Comparison of ENCODE assay signal across 33 cellular contexts in the genomic region with DNA sequence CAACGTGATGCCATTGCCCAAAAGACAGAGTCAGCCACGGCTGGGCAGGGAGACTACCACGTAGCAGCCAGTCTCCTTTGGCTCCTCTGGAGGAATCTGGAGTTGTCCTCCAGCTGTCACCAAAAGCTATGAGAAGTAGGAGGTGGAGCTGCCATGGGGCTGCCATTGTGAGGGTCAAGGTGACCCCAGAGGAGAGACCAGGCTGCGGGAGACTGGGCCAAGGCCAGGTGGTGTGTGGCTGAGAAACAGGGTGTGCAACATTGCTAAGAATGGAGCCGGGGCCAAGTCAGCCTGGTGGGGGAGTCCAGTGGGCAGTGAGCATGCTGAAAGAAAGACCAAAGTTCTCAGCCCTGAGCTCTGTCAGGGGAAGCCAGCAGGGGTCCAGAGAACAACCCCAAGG.
"Had no signal": no experiment of that assay in that cellular context is flagged by ENCODE, and none has a peak within 500 bp of the region (broad histone marks: within the 10 kb centered on the region; RNA-seq: fewer than 3 reads in every experiment).

No MANE protein-coding gene starts in this region.

- H3K36me3 Mint-ChIP-seq: activated CD8-positive, alpha-beta memory T cell treated with anti-CD3 and anti-CD28 coated beads, Interleukin-2, amount 10 ng/mL, durations not matched to agents 7 days and 5 days; activated naive CD4-positive, alpha-beta T cell treated with anti-CD3 and anti-CD28 coated beads, Interleukin-2, amount 50 U/mL, for 72 hours had no signal

- H3K36me3 ChIP-seq: adrenal gland, breast epithelium, Peyer's patch, WERI-Rb-1 had no signal

- H3K4me1 ChIP-seq: breast epithelium, Peyer's patch had no signal

- H3K4me1 Mint-ChIP-seq: activated CD4-positive, alpha-beta memory T cell treated with anti-CD3 and anti-CD28 coated beads, Interleukin-2, amount 10 ng/mL, durations not matched to agents 7 days and 5 days; activated CD8-positive, alpha-beta memory T cell treated with anti-CD3 and anti-CD28 coated beads, Interleukin-2, amount 10 ng/mL, durations not matched to agents 7 days and 5 days; activated T-helper 17 cell treated with anti-CD3 and anti-CD28 coated beads, Interleukin-2, amount 50 U/mL, for 72 hours had no signal

- H3K4me3 Mint-ChIP-seq: activated CD4-positive, alpha-beta memory T cell treated with anti-CD3 and anti-CD28 coated beads, Interleukin-2, amount 10 ng/mL, durations not matched to agents 7 days and 5 days; activated CD8-positive, alpha-beta memory T cell treated with anti-CD3 and anti-CD28 coated beads, Interleukin-2, amount 10 ng/mL, durations not matched to agents 7 days and 5 days; activated T-cell treated with anti-CD3 and anti-CD28 coated beads, Interleukin-2, amount 50 U/mL, for 72 hours; activated T-helper 17 cell treated with anti-CD3 and anti-CD28 coated beads, Interleukin-2, amount 50 U/mL, for 72 hours had no signal

- H3K27ac ChIP-seq: adrenal gland, body of pancreas, breast epithelium, Peyer's patch, WERI-Rb-1 had no signal

- H3K9me3 ChIP-seq: adrenal gland, body of pancreas, breast epithelium, Peyer's patch had no signal

- FAIRE-seq: astrocyte had no signal

- H3K27me3 ChIP-seq: adrenal gland, body of pancreas, Peyer's patch had no signal

- DNase-seq: activated CD4-positive, alpha-beta memory T cell treated with anti-CD3 and anti-CD28 coated beads, Interleukin-2, amount 10 ng/mL, durations not matched to agents 7 days and 5 days; activated CD4-positive, alpha-beta T cell treated with anti-CD3 and anti-CD28 coated beads for 1 hour; activated CD4-positive, alpha-beta T cell treated with anti-CD3 and anti-CD28 coated beads for 48 hours; activated CD4-positive, CD25-positive, alpha-beta regulatory T cell; activated CD8-positive, alpha-beta memory T cell treated with anti-CD3 and anti-CD28 coated beads for 24 hours; activated CD8-positive, alpha-beta memory T cell treated with anti-CD3 and anti-CD28 coated beads, Interleukin-2, amount 10 ng/mL, durations not matched to agents 7 days and 5 days; activated CD8-positive, alpha-beta memory T cell treated with anti-CD3 and anti-CD28 coated beads, Interleukin-2, amount 50 U/mL, for 48 hours; activated effector memory CD4-positive, alpha-beta T cell treated with anti-CD3 and anti-CD28 coated beads, Interleukin-2, amount 50 U/mL, for 16 hours; activated naive CD4-positive, alpha-beta T cell treated with Interleukin-2 at 50 U/mL for 16 hours; activated T-cell treated with anti-CD3 and anti-CD28 coated beads, Interleukin-2, amount 50 U/mL, for 72 hours; adrenal gland; body of pancreas; caudate nucleus; cerebellar nuclear complex; Karpas-422; KBM-7; NCI-H1105; NCI-H1417 treated with DMSO at 0.1 percent for 48 hours; NCI-H1694; NCI-H1930; NCI-H345; NCI-H524 treated with DMSO at 0.1 percent for 48 hours; Peyer's patch; RPMI8226; SIG-M5; SW 1271; T-helper 1 cell; T1000; WERI-Rb-1 had no signal

- H3K27ac Mint-ChIP-seq: activated CD4-positive, alpha-beta memory T cell treated with anti-CD3 and anti-CD28 coated beads, Interleukin-2, amount 10 ng/mL, durations not matched to agents 7 days and 5 days; activated CD8-positive, alpha-beta memory T cell treated with anti-CD3 and anti-CD28 coated beads, Interleukin-2, amount 10 ng/mL, durations not matched to agents 7 days and 5 days; activated naive CD4-positive, alpha-beta T cell treated with anti-CD3 and anti-CD28 coated beads, Interleukin-2, amount 50 U/mL, for 72 hours; activated T-cell treated with anti-CD3 and anti-CD28 coated beads, Interleukin-2, amount 50 U/mL, for 72 hours; activated T-helper 17 cell treated with anti-CD3 and anti-CD28 coated beads, Interleukin-2, amount 50 U/mL, for 72 hours had no signal

- H3K4me3 ChIP-seq: adrenal gland, body of pancreas, breast epithelium, Peyer's patch had no signal

- H3K9me3 Mint-ChIP-seq: activated CD4-positive, alpha-beta memory T cell treated with anti-CD3 and anti-CD28 coated beads, Interleukin-2, amount 10 ng/mL, durations not matched to agents 7 days and 5 days; activated naive CD4-positive, alpha-beta T cell treated with anti-CD3 and anti-CD28 coated beads, Interleukin-2, amount 50 U/mL, for 72 hours; activated T-cell treated with anti-CD3 and anti-CD28 coated beads, Interleukin-2, amount 50 U/mL, for 72 hours; activated T-helper 17 cell treated with anti-CD3 and anti-CD28 coated beads, Interleukin-2, amount 50 U/mL, for 72 hours had no signal

- ATAC-seq: activated CD8-positive, alpha-beta memory T cell treated with anti-CD3 and anti-CD28 coated beads, Interleukin-2, amount 10 ng/mL, durations not matched to agents 7 days and 5 days; activated naive CD4-positive, alpha-beta T cell treated with anti-CD3 and anti-CD28 coated beads, Interleukin-2, amount 50 U/mL, for 72 hours; activated T-cell treated with anti-CD3 and anti-CD28 coated beads, Interleukin-2, amount 50 U/mL, for 72 hours; activated T-helper 17 cell treated with anti-CD3 and anti-CD28 coated beads, Interleukin-2, amount 50 U/mL, for 72 hours; body of pancreas had no signal
